In the genomic region with DNA sequence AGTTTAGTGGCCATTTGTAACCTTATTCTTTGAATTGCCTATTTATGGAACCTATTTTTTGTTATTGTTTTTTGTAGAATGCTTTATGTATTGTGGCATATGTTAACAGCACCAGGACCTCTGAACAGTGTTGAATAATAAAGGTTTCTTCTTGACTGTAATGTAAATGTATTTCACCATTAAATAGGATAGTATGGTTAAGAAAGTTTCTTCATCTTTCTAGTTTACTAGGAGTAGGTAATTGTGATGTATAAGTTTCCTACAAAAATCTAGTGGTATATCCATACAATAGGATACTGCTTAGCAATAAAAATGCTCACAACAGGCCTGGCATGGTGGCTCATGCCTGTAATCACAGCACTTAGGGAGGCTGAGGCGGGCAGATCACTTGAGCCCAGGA, we compare ENCODE assay signal across 22 cellular contexts.
"Had no signal": no experiment of that assay in that cellular context is flagged by ENCODE, and none has a peak within 500 bp of the region (broad histone marks: within the 10 kb centered on the region; RNA-seq: fewer than 3 reads in every experiment).

No MANE protein-coding gene starts in this region.

- H3K27me3 ChIP-seq: ascending aorta, foreskin keratinocyte, ovary, SJCRH30, suprapubic skin had no signal

- H3K9me3 ChIP-seq: ascending aorta, lower lobe of right lung, ovary, prostate gland, SJCRH30, suprapubic skin had no signal

- H3K9me3 Mint-ChIP-seq: activated CD4-positive, alpha-beta memory T cell treated with anti-CD3 and anti-CD28 coated beads for 36 hours; activated naive CD4-positive, alpha-beta T cell treated with anti-CD3 and anti-CD28 coated beads, Interleukin-2, amount 50 U/mL, for 72 hours; naive thymus-derived CD8-positive, alpha-beta T cell; stimulated activated naive CD8-positive, alpha-beta T cell treated with anti-CD3 and anti-CD28 coated beads, Interleukin-15, amount 100 ng/mL, for 72 hours; type B pancreatic cell had no signal

- H3K27ac Mint-ChIP-seq: activated CD4-positive, alpha-beta memory T cell treated with anti-CD3 and anti-CD28 coated beads for 36 hours; activated CD8-positive, alpha-beta memory T cell treated with anti-CD3 and anti-CD28 coated beads, Interleukin-2, amount 10 ng/mL, durations not matched to agents 7 days and 5 days; activated naive CD4-positive, alpha-beta T cell treated with anti-CD3 and anti-CD28 coated beads, Interleukin-2, amount 50 U/mL, for 72 hours; stimulated activated naive CD8-positive, alpha-beta T cell treated with anti-CD3 and anti-CD28 coated beads, Interleukin-15, amount 100 ng/mL, for 72 hours; type B pancreatic cell had no signal

- H3K27ac ChIP-seq: ascending aorta, foreskin keratinocyte, lower lobe of right lung, ovary, prostate gland, SJCRH30, suprapubic skin had no signal

- H3K4me3 Mint-ChIP-seq: activated CD4-positive, alpha-beta memory T cell treated with anti-CD3 and anti-CD28 coated beads for 36 hours; activated CD8-positive, alpha-beta memory T cell treated with anti-CD3 and anti-CD28 coated beads, Interleukin-2, amount 10 ng/mL, durations not matched to agents 7 days and 5 days; naive thymus-derived CD8-positive, alpha-beta T cell; stimulated activated naive CD8-positive, alpha-beta T cell treated with anti-CD3 and anti-CD28 coated beads, Interleukin-15, amount 100 ng/mL, for 72 hours; type B pancreatic cell had no signal

- H3K36me3 ChIP-seq: ascending aorta, ovary, prostate gland had no signal

- H3K4me3 ChIP-seq: ascending aorta, lower lobe of right lung, ovary, prostate gland, SJCRH30, suprapubic skin had no signal

- H3K27me3 Mint-ChIP-seq: activated CD4-positive, alpha-beta memory T cell treated with anti-CD3 and anti-CD28 coated beads for 36 hours; activated CD8-positive, alpha-beta memory T cell treated with anti-CD3 and anti-CD28 coated beads, Interleukin-2, amount 10 ng/mL, durations not matched to agents 7 days and 5 days; naive thymus-derived CD8-positive, alpha-beta T cell; stimulated activated naive CD8-positive, alpha-beta T cell treated with anti-CD3 and anti-CD28 coated beads, Interleukin-15, amount 100 ng/mL, for 72 hours; type B pancreatic cell had no signal

- H3K4me1 ChIP-seq: prostate gland, SJCRH30 had no signal

- DNase-seq: activated CD4-positive, alpha-beta memory T cell treated with anti-CD3 and anti-CD28 coated beads for 36 hours; activated CD4-positive, alpha-beta T cell treated with anti-CD3 and anti-CD28 coated beads for 48 hours; activated CD4-positive, CD25-positive, alpha-beta regulatory T cell; activated CD8-positive, alpha-beta memory T cell treated with anti-CD3 and anti-CD28 coated beads, Interleukin-2, amount 10 ng/mL, durations not matched to agents 7 days and 5 days; cortex of kidney; effector CD4-positive, alpha-beta T cell; foreskin keratinocyte; kidney; lower lobe of right lung; naive thymus-derived CD8-positive, alpha-beta T cell; ovary; SJCRH30; stimulated activated CD4-positive, alpha-beta T cell treated with anti-CD3 and anti-CD28 coated beads, Interleukin-4, amount 100 ng/mL, for 24 hours; stimulated activated naive CD8-positive, alpha-beta T cell treated with anti-CD3 and anti-CD28 coated beads, Interleukin-15, amount 100 ng/mL, for 72 hours; T-helper 1 cell; T-helper 9 cell had no signal

- ATAC-seq: activated CD8-positive, alpha-beta memory T cell treated with anti-CD3 and anti-CD28 coated beads, Interleukin-2, amount 10 ng/mL, durations not matched to agents 7 days and 5 days; activated naive CD4-positive, alpha-beta T cell treated with anti-CD3 and anti-CD28 coated beads, Interleukin-2, amount 50 U/mL, for 72 hours; foreskin keratinocyte; left lobe of liver; lower lobe of right lung; naive thymus-derived CD8-positive, alpha-beta T cell; stimulated activated naive CD8-positive, alpha-beta T cell treated with anti-CD3 and anti-CD28 coated beads, Interleukin-15, amount 100 ng/mL, for 72 hours had no signal
